Comparison of ENCODE assay signal across 31 cellular contexts in genomic region chrX:20685652-20686051, GRCh38.
"Had no signal": no experiment of that assay in that cellular context is flagged by ENCODE, and none has a peak within 500 bp of the region (broad histone marks: within the 10 kb centered on the region; RNA-seq: fewer than 3 reads in every experiment).

No MANE protein-coding gene starts in this region.

- H3K9me3 Mint-ChIP-seq: activated CD4-positive, alpha-beta memory T cell treated with anti-CD3 and anti-CD28 coated beads, Interleukin-2, amount 10 ng/mL, durations not matched to agents 7 days and 5 days; activated CD4-positive, alpha-beta T cell treated with anti-CD3 and anti-CD28 coated beads, Interleukin-2, amount 10 ng/mL, durations not matched to agents 7 days and 5 days; activated T-cell treated with anti-CD3 and anti-CD28 coated beads, Interleukin-2, amount 50 U/mL, for 24 hours; dendritic cell treated with granulocyte-macrophage colony-stimulating factor and Interleukin-4, amounts not matched to agents 40 ng/mL and 50 ng/mL, for 4 days; endodermal cell; WTC11 had no signal

- H3K4me1 ChIP-seq: body of pancreas, gastroesophageal sphincter, heart right ventricle had no signal

- H3K9me3 ChIP-seq: body of pancreas, gastroesophageal sphincter, heart right ventricle had no signal

- H2AFZ ChIP-seq: hepatocyte had no signal

- H3K4me2 ChIP-seq: hepatocyte had no signal

- H3K27me3 ChIP-seq: body of pancreas, gastroesophageal sphincter, heart right ventricle, hepatocyte had no signal

- DNase-seq: activated CD4-positive, alpha-beta memory T cell treated with anti-CD3 and anti-CD28 coated beads, Interleukin-2, amount 10 ng/mL, durations not matched to agents 7 days and 5 days; activated CD4-positive, alpha-beta T cell treated with anti-CD3 and anti-CD28 coated beads for 1 hour; activated CD4-positive, alpha-beta T cell treated with anti-CD3 and anti-CD28 coated beads for 4 hours; activated CD4-positive, alpha-beta T cell treated with anti-CD3 and anti-CD28 coated beads, Interleukin-2, amount 10 ng/mL, durations not matched to agents 7 days and 5 days; activated CD4-positive, alpha-beta T cell treated with anti-CD3 and anti-CD28 coated beads, Interleukin-2, amount 50 U/mL, for 4 hours; activated CD8-positive, alpha-beta memory T cell treated with anti-CD3 and anti-CD28 coated beads, Interleukin-2, amount 50 U/mL, for 48 hours; activated gamma-delta T cell; activated naive CD4-positive, alpha-beta T cell; activated naive CD4-positive, alpha-beta T cell treated with anti-CD3 and anti-CD28 coated beads, Interleukin-2, amount 50 U/mL, for 16 hours; activated T-cell treated with anti-CD3 and anti-CD28 coated beads for 4 hours; activated T-cell treated with anti-CD3 and anti-CD28 coated beads, Interleukin-2, amount 50 U/mL, for 24 hours; activated T-cell treated with anti-CD3 and anti-CD28 coated beads, Interleukin-2, amount 50 U/mL, for 72 hours; amniotic stem cell; anterior cingulate cortex; body of pancreas; central memory CD4-positive, alpha-beta T cell; cerebellar nuclear complex; dorsolateral prefrontal cortex; effector memory CD4-positive, alpha-beta T cell; endodermal cell; foreskin melanocyte; heart right ventricle; T-helper 2 cell had no signal

- H3K36me3 Mint-ChIP-seq: activated naive CD8-positive, alpha-beta T cell; WTC11 had no signal

- H3K4me3 Mint-ChIP-seq: activated CD4-positive, alpha-beta memory T cell treated with anti-CD3 and anti-CD28 coated beads, Interleukin-2, amount 10 ng/mL, durations not matched to agents 7 days and 5 days; activated CD4-positive, alpha-beta T cell treated with anti-CD3 and anti-CD28 coated beads, Interleukin-2, amount 10 ng/mL, durations not matched to agents 7 days and 5 days; activated naive CD8-positive, alpha-beta T cell; activated T-cell treated with anti-CD3 and anti-CD28 coated beads, Interleukin-2, amount 50 U/mL, for 24 hours; activated T-cell treated with anti-CD3 and anti-CD28 coated beads, Interleukin-2, amount 50 U/mL, for 72 hours; dendritic cell treated with granulocyte-macrophage colony-stimulating factor and Interleukin-4, amounts not matched to agents 40 ng/mL and 50 ng/mL, for 4 days; endodermal cell; WTC11 had no signal

- H3K27ac Mint-ChIP-seq: activated CD4-positive, alpha-beta memory T cell treated with anti-CD3 and anti-CD28 coated beads, Interleukin-2, amount 10 ng/mL, durations not matched to agents 7 days and 5 days; activated CD4-positive, alpha-beta T cell treated with anti-CD3 and anti-CD28 coated beads, Interleukin-2, amount 10 ng/mL, durations not matched to agents 7 days and 5 days; activated naive CD8-positive, alpha-beta T cell; activated T-cell treated with anti-CD3 and anti-CD28 coated beads, Interleukin-2, amount 50 U/mL, for 24 hours; activated T-cell treated with anti-CD3 and anti-CD28 coated beads, Interleukin-2, amount 50 U/mL, for 72 hours; dendritic cell treated with granulocyte-macrophage colony-stimulating factor and Interleukin-4, amounts not matched to agents 40 ng/mL and 50 ng/mL, for 4 days; WTC11 had no signal

- H3K4me1 Mint-ChIP-seq: activated CD4-positive, alpha-beta memory T cell treated with anti-CD3 and anti-CD28 coated beads, Interleukin-2, amount 10 ng/mL, durations not matched to agents 7 days and 5 days; activated CD4-positive, alpha-beta T cell treated with anti-CD3 and anti-CD28 coated beads, Interleukin-2, amount 10 ng/mL, durations not matched to agents 7 days and 5 days; WTC11 had no signal

- H3K4me3 ChIP-seq: body of pancreas, coronary artery, dorsolateral prefrontal cortex, gastroesophageal sphincter, heart right ventricle, hepatocyte had no signal

- H3K36me3 ChIP-seq: gastroesophageal sphincter, heart right ventricle had no signal

- H3K79me2 ChIP-seq: hepatocyte had no signal

- ATAC-seq: activated T-cell treated with anti-CD3 and anti-CD28 coated beads, Interleukin-2, amount 50 U/mL, for 72 hours; body of pancreas; esophagus mucosa; gastroesophageal sphincter; heart right ventricle; WTC11 had no signal

- H3K27ac ChIP-seq: body of pancreas, coronary artery, dorsolateral prefrontal cortex, gastroesophageal sphincter, heart right ventricle, hepatocyte, VCaP had no signal

- H3K27me3 Mint-ChIP-seq: activated CD4-positive, alpha-beta T cell treated with anti-CD3 and anti-CD28 coated beads, Interleukin-2, amount 10 ng/mL, durations not matched to agents 7 days and 5 days; dendritic cell treated with granulocyte-macrophage colony-stimulating factor and Interleukin-4, amounts not matched to agents 40 ng/mL and 50 ng/mL, for 4 days had no signal
